1 cellular context compared by ENCODE assay signal in the genomic region with DNA sequence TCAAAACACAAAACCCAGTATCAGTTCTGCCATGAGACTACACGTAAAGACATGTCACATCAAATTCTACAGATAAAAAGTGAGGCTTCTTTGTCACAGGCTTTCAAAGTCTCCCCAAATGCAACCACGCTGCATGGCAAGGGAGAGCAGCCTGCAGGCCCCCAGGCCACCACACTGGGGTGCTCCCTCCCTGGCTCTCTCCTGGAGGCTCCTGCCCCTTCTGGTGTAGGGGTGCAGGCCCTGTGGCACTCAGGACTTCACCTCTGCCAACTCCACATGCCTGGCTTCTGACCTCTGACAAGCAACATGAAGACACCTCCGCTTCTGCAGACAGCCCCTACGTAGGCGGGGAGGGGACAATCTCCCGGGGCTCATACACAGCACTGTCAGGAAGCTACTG.
TF ChIP-seq lines count a peak whose summit lies in the region.

No MANE protein-coding gene starts in this region.

TF ChIP-seq in GM12878, 131 proteins besides CTCF, POLR2A, EP300 and RAD21:
- TF ChIP-seq MEF2A (IDR thresholded peaks at IDR 0.05; ENCODE audit: insufficient read depth, low read depth, low read length) (no peak), DPF2 (IDR thresholded peaks at IDR 0.05) (no peak), ZNF622 (IDR thresholded peaks at IDR 0.05) (no peak), RAD51 (IDR thresholded peaks at IDR 0.05) (no peak), SMARCA5 (IDR thresholded peaks at IDR 0.05) (no peak), NR2F1 (conservative IDR thresholded peaks at IDR 0.05) (no peak), NBN (IDR thresholded peaks at IDR 0.05) (no peak), POU2F2 (IDR thresholded peaks at IDR 0.05; ENCODE audit: borderline replicate concordance, low read depth, low read length) (no peak)
- TF ChIP-seq, protein P1, sequence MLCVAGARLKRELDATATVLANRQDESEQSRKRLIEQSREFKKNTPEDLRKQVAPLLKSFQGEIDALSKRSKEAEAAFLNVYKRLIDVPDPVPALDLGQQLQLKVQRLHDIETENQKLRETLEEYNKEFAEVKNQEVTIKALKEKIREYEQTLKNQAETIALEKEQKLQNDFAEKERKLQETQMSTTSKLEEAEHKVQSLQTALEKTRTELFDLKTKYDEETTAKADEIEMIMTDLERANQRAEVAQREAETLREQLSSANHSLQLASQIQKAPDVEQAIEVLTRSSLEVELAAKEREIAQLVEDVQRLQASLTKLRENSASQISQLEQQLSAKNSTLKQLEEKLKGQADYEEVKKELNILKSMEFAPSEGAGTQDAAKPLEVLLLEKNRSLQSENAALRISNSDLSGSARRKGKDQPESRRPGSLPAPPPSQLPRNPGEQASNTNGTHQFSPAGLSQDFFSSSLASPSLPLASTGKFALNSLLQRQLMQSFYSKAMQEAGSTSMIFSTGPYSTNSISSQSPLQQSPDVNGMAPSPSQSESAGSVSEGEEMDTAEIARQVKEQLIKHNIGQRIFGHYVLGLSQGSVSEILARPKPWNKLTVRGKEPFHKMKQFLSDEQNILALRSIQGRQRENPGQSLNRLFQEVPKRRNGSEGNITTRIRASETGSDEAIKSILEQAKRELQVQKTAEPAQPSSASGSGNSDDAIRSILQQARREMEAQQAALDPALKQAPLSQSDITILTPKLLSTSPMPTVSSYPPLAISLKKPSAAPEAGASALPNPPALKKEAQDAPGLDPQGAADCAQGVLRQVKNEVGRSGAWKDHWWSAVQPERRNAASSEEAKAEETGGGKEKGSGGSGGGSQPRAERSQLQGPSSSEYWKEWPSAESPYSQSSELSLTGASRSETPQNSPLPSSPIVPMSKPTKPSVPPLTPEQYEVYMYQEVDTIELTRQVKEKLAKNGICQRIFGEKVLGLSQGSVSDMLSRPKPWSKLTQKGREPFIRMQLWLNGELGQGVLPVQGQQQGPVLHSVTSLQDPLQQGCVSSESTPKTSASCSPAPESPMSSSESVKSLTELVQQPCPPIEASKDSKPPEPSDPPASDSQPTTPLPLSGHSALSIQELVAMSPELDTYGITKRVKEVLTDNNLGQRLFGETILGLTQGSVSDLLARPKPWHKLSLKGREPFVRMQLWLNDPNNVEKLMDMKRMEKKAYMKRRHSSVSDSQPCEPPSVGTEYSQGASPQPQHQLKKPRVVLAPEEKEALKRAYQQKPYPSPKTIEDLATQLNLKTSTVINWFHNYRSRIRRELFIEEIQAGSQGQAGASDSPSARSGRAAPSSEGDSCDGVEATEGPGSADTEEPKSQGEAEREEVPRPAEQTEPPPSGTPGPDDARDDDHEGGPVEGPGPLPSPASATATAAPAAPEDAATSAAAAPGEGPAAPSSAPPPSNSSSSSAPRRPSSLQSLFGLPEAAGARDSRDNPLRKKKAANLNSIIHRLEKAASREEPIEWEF (IDR thresholded peaks at IDR 0.05; ENCODE audit: insufficient replicate concordance, low read depth, low read length), result no peak
- TF ChIP-seq, protein P2, sequence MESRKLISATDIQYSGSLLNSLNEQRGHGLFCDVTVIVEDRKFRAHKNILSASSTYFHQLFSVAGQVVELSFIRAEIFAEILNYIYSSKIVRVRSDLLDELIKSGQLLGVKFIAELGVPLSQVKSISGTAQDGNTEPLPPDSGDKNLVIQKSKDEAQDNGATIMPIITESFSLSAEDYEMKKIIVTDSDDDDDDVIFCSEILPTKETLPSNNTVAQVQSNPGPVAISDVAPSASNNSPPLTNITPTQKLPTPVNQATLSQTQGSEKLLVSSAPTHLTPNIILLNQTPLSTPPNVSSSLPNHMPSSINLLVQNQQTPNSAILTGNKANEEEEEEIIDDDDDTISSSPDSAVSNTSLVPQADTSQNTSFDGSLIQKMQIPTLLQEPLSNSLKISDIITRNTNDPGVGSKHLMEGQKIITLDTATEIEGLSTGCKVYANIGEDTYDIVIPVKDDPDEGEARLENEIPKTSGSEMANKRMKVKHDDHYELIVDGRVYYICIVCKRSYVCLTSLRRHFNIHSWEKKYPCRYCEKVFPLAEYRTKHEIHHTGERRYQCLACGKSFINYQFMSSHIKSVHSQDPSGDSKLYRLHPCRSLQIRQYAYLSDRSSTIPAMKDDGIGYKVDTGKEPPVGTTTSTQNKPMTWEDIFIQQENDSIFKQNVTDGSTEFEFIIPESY (IDR thresholded peaks at IDR 0.05), result no peak
- TF ChIP-seq, protein P3, sequence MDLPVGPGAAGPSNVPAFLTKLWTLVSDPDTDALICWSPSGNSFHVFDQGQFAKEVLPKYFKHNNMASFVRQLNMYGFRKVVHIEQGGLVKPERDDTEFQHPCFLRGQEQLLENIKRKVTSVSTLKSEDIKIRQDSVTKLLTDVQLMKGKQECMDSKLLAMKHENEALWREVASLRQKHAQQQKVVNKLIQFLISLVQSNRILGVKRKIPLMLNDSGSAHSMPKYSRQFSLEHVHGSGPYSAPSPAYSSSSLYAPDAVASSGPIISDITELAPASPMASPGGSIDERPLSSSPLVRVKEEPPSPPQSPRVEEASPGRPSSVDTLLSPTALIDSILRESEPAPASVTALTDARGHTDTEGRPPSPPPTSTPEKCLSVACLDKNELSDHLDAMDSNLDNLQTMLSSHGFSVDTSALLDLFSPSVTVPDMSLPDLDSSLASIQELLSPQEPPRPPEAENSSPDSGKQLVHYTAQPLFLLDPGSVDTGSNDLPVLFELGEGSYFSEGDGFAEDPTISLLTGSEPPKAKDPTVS (IDR thresholded peaks at IDR 0.05; ENCODE audit: low read depth, low read length), result no peak
- TF ChIP-seq, protein P4, sequence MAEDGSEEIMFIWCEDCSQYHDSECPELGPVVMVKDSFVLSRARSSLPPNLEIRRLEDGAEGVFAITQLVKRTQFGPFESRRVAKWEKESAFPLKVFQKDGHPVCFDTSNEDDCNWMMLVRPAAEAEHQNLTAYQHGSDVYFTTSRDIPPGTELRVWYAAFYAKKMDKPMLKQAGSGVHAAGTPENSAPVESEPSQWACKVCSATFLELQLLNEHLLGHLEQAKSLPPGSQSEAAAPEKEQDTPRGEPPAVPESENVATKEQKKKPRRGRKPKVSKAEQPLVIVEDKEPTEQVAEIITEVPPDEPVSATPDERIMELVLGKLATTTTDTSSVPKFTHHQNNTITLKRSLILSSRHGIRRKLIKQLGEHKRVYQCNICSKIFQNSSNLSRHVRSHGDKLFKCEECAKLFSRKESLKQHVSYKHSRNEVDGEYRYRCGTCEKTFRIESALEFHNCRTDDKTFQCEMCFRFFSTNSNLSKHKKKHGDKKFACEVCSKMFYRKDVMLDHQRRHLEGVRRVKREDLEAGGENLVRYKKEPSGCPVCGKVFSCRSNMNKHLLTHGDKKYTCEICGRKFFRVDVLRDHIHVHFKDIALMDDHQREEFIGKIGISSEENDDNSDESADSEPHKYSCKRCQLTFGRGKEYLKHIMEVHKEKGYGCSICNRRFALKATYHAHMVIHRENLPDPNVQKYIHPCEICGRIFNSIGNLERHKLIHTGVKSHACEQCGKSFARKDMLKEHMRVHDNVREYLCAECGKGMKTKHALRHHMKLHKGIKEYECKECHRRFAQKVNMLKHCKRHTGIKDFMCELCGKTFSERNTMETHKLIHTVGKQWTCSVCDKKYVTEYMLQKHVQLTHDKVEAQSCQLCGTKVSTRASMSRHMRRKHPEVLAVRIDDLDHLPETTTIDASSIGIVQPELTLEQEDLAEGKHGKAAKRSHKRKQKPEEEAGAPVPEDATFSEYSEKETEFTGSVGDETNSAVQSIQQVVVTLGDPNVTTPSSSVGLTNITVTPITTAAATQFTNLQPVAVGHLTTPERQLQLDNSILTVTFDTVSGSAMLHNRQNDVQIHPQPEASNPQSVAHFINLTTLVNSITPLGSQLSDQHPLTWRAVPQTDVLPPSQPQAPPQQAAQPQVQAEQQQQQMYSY (CRISPR knock-in tag; IDR thresholded peaks at IDR 0.05), result no peak
